25 cellular contexts compared by ENCODE assay signal in the genomic region with DNA sequence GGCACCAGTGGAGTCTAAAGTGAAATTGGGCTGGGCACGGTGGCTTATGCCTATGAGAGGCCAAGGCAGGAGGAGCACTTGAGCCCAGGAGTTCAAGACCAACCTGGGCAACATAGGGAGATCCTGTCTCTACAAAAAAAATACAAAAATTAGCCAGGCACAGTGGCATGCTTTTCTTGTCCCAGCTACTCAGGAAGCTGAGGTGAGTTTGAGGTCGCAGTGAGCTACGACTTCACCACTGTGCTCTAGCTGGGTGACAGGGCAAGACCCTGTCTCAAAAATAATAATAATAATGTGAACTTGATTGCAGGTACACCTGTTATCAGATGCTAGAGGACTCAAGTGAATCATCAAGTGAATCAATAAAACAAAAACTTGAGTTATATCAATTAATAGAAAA.
"Had no signal": no experiment of that assay in that cellular context is flagged by ENCODE, and none has a peak within 500 bp of the region (broad histone marks: within the 10 kb centered on the region; RNA-seq: fewer than 3 reads in every experiment).

No MANE protein-coding gene starts in this region.

- H3K27ac Mint-ChIP-seq: dendritic cell treated with granulocyte-macrophage colony-stimulating factor and Interleukin-4, amounts not matched to agents 40 ng/mL and 50 ng/mL, for 4 days; effector memory CD8-positive, alpha-beta T cell; mesothelial cell of epicardium; naive B cell; naive thymus-derived CD8-positive, alpha-beta T cell had no signal

- ATAC-seq: effector memory CD8-positive, alpha-beta T cell; esophagus mucosa; gastrocnemius medialis; heart right ventricle; left cardiac atrium; left lung; left ventricle myocardium superior; lower lobe of right lung; mucosa of descending colon; naive thymus-derived CD8-positive, alpha-beta T cell had no signal

- H3K4me3 ChIP-seq: esophagus squamous epithelium, gastrocnemius medialis, heart right ventricle, left lung, lower lobe of right lung, mucosa of descending colon had no signal

- H3K9me3 ChIP-seq: esophagus squamous epithelium, gastrocnemius medialis, left lung, lower lobe of right lung, mucosa of descending colon had no signal

- H3K9me3 Mint-ChIP-seq: dendritic cell treated with granulocyte-macrophage colony-stimulating factor and Interleukin-4, amounts not matched to agents 40 ng/mL and 50 ng/mL, for 4 days; effector memory CD8-positive, alpha-beta T cell; naive B cell had no signal

- H3K27ac ChIP-seq: epithelial cell of prostate, esophagus squamous epithelium, gastrocnemius medialis, heart right ventricle, left lung, lower lobe of right lung had no signal

- DNase-seq: cortex of kidney; effector CD8-positive, alpha-beta T cell; effector memory CD8-positive, alpha-beta T cell; endodermal cell; erythroblast; esophagus squamous epithelium; foreskin fibroblast; foreskin melanocyte; gastrocnemius medialis; glutamatergic neuron; head of caudate nucleus; heart right ventricle; hippocampal formation; left cardiac atrium; left lung; left ventricle myocardium superior; lower lobe of right lung; mesenchymal stem cell; mucosa of descending colon; naive B cell; naive thymus-derived CD8-positive, alpha-beta T cell had no signal

- H3K4me3 Mint-ChIP-seq: dendritic cell treated with granulocyte-macrophage colony-stimulating factor and Interleukin-4, amounts not matched to agents 40 ng/mL and 50 ng/mL, for 4 days; effector memory CD8-positive, alpha-beta T cell; endodermal cell; mesothelial cell of epicardium; naive B cell; naive thymus-derived CD8-positive, alpha-beta T cell had no signal

- H3K27me3 Mint-ChIP-seq: dendritic cell treated with granulocyte-macrophage colony-stimulating factor and Interleukin-4, amounts not matched to agents 40 ng/mL and 50 ng/mL, for 4 days; effector memory CD8-positive, alpha-beta T cell; naive B cell; naive thymus-derived CD8-positive, alpha-beta T cell had no signal

- H3K27me3 ChIP-seq: esophagus squamous epithelium, gastrocnemius medialis, heart right ventricle, left lung had no signal

- H3K4me1 ChIP-seq: esophagus squamous epithelium, gastrocnemius medialis, heart right ventricle, left lung, lower lobe of right lung had no signal

- H3K4me1 Mint-ChIP-seq: naive B cell; naive thymus-derived CD8-positive, alpha-beta T cell had no signal
